Comparison of ENCODE assay signal across 20 cellular contexts in genomic region chr9:87751869-87752268, GRCh38.
"Had no signal": no experiment of that assay in that cellular context is flagged by ENCODE, and none has a peak within 500 bp of the region (broad histone marks: within the 10 kb centered on the region; RNA-seq: fewer than 3 reads in every experiment).

No MANE protein-coding gene starts in this region.

- DNase-seq: activated CD4-positive, alpha-beta T cell treated with anti-CD3 and anti-CD28 coated beads for 4 hours; activated CD8-positive, alpha-beta memory T cell treated with anti-CD3 and anti-CD28 coated beads, Interleukin-2, amount 50 U/mL, for 4 hours; activated CD8-positive, alpha-beta T cell treated with anti-CD3 and anti-CD28 coated beads for 36 hours; activated gamma-delta T cell treated with Interleukin-2 at 50 U/mL for 16 hours; activated naive CD4-positive, alpha-beta T cell treated with anti-CD3 and anti-CD28 coated beads, Interleukin-2, amount 10 ng/mL, durations not matched to agents 7 days and 5 days; activated naive CD8-positive, alpha-beta T cell treated with anti-CD3 and anti-CD28 coated beads for 36 hours; activated T-cell treated with anti-CD3 and anti-CD28 coated beads, Interleukin-2, amount 50 U/mL, for 72 hours; caudate nucleus; MG63; MV-4-11; NCI-H1092 treated with DMSO at 0.1 percent for 48 hours; NCI-H1417 treated with DMSO at 0.1 percent for 48 hours; NCI-H1694; NCI-H2029 treated with DMSO at 0.1 percent for 48 hours; NCI-H446 treated with DMSO at 0.1 percent for 48 hours; NCI-H524 treated with DMSO at 0.1 percent for 48 hours; NCI-H774; NK-92 treated with Interleukin-12 subunit alpha and Interleukin-12 subunit beta, amount 100 ng/mL, for 24 hours; Peyer's patch; SHP77 treated with DMSO at 0.1 percent for 48 hours had no signal
